ENCODE assay signal across 1 cellular context in the genomic region with DNA sequence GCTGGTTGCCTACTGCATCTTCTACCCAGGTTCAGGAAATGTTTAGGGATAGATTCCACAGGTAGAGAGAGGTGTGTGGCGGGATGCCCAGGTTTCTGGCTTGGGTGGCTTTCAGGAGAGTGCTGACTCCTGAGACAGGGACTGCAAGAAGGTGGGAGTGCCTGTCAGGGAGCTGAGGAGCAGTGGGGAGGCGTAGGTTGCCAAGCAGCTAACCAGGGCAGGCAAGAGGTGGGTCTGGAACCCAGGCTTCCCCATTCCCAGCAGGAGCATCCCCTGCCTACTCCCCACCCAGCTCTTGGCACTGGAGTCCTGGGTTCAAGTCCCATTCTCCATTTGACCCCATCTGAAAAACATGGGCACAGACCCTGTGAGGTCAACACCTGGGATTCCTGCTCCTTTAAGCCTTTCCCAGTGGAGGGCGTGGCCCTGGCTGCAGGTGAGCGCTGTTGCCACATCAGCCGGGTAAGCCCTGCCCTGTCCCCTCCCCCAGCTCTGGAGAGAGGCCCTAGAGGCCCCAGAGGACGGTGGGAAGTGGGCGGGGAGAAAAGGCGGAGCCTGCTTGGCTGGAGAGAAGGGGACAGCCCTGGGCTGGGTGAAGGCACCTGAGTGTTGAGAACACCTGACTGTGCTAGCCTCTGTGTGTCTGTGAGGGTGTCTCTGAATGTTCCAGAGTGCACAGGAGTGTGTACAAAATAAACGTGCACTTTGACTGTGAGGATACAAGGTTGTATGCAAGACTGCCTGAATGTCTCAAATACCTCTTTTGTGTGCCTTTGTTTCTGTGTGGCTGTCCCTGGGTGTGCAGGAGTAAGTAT.
A peak's percentile ranks its signal among the peaks of the same experiment; 100 is the strongest.
TF ChIP-seq lines count a peak whose summit lies in the region.

No MANE protein-coding gene starts in this region.

TF ChIP-seq in GM23338, 12 proteins besides CTCF, POLR2A, EP300 and RAD21 (continued from another document):
- TF ChIP-seq, protein P1, sequence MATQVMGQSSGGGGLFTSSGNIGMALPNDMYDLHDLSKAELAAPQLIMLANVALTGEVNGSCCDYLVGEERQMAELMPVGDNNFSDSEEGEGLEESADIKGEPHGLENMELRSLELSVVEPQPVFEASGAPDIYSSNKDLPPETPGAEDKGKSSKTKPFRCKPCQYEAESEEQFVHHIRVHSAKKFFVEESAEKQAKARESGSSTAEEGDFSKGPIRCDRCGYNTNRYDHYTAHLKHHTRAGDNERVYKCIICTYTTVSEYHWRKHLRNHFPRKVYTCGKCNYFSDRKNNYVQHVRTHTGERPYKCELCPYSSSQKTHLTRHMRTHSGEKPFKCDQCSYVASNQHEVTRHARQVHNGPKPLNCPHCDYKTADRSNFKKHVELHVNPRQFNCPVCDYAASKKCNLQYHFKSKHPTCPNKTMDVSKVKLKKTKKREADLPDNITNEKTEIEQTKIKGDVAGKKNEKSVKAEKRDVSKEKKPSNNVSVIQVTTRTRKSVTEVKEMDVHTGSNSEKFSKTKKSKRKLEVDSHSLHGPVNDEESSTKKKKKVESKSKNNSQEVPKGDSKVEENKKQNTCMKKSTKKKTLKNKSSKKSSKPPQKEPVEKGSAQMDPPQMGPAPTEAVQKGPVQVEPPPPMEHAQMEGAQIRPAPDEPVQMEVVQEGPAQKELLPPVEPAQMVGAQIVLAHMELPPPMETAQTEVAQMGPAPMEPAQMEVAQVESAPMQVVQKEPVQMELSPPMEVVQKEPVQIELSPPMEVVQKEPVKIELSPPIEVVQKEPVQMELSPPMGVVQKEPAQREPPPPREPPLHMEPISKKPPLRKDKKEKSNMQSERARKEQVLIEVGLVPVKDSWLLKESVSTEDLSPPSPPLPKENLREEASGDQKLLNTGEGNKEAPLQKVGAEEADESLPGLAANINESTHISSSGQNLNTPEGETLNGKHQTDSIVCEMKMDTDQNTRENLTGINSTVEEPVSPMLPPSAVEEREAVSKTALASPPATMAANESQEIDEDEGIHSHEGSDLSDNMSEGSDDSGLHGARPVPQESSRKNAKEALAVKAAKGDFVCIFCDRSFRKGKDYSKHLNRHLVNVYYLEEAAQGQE (IDR thresholded peaks at IDR 0.05; ENCODE audit: unreplicated experiment): no peak
- TF ChIP-seq ZNF114 (CRISPR knock-in tag; IDR thresholded peaks at IDR 0.05) (no peak), EZH2phosphoT487 (IDR thresholded peaks at IDR 0.05; ENCODE audit: unreplicated experiment) (no peak), ZNF462 (CRISPR knock-in tag; IDR thresholded peaks at IDR 0.05) (no peak), JUNB (IDR thresholded peaks at IDR 0.05; ENCODE audit: unreplicated experiment) (no peak), NANOG (IDR thresholded peaks at IDR 0.05; ENCODE audit: borderline replicate concordance) (no peak), POLR2AphosphoS5 (IDR thresholded peaks at IDR 0.05; ENCODE audit: low read depth) (peak; percentile 83), STAT1 (IDR thresholded peaks at IDR 0.05; ENCODE audit: unreplicated experiment) (no peak), ZNF331 (CRISPR knock-in tag; IDR thresholded peaks at IDR 0.05; ENCODE audit: low read depth) (no peak), CREB1 (CRISPR knock-in tag; IDR thresholded peaks at IDR 0.05; ENCODE audit: low read depth) (peak; percentile 22; the same call in 1 of the 2 replicates)
- TF ChIP-seq, protein P2, sequence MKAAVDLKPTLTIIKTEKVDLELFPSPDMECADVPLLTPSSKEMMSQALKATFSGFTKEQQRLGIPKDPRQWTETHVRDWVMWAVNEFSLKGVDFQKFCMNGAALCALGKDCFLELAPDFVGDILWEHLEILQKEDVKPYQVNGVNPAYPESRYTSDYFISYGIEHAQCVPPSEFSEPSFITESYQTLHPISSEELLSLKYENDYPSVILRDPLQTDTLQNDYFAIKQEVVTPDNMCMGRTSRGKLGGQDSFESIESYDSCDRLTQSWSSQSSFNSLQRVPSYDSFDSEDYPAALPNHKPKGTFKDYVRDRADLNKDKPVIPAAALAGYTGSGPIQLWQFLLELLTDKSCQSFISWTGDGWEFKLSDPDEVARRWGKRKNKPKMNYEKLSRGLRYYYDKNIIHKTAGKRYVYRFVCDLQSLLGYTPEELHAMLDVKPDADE (IDR thresholded peaks at IDR 0.05): no peak
